In the genomic region with DNA sequence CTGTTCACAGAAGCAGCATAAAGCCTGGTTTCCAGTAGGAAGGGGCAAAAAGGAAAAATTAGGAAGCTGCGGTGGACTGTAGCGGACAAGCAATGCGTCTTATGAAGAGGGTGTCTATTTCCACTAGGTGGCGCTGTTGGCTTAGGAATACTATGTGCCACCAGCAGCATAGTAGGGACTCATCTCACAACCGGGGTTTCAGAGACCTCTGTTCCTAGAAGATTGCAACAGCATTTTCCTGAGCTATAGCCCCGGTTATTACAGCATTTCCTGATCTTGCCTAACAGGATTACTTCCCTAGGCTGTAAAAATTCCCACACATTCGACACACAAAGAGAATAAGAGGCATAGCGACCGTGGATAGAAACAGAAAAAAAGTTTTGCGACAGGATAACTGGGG, we compare ENCODE assay signal across 8 cellular contexts.
DNase-seq lines count a peak whose midpoint lies in the region; ATAC-seq, FAIRE-seq and TF ChIP-seq lines count a peak whose summit lies in the region.
"Had no signal": no experiment of that assay in that cellular context is flagged by ENCODE, and none has a peak within 500 bp of the region (broad histone marks: within the 10 kb centered on the region; RNA-seq: fewer than 3 reads in every experiment).

No MANE protein-coding gene starts in this region.

- no peaks in the 10 kb centered on the region for H4K20me1 ChIP-seq in IMR-90 (ENCODE audit: insufficient read depth, low read length)

- H2BK120ac ChIP-seq in IMR-90 (ENCODE audit: low read depth, low read length), result no peak overlapping the region

- H3K23ac ChIP-seq in IMR-90 (ENCODE audit: low read depth, low read length), result no peak overlapping the region

- no peaks in the 10 kb centered on the region for H3K36me3 ChIP-seq in IMR-90 (ENCODE audit: control insufficient read depth, insufficient read depth, low read length)
- no peaks in the 10 kb centered on the region for H3K36me3 ChIP-seq in ascending aorta
- H3K36me3 ChIP-seq in kidney (ENCODE audit: control insufficient read depth in 1 of 2, insufficient read depth in 2 of 2, low read length in 2 of 2), result no peaks in the 10 kb centered on the region

- H3K27me3 ChIP-seq in IMR-90 (ENCODE audit: control insufficient read depth, insufficient read depth, low read length) (no peaks in the 10 kb centered on the region), ascending aorta (no peaks in the 10 kb centered on the region)

- POLR2A ChIA-PET in IMR-90 (lab: Charles Lee; ENCODE audit: unreplicated experiment), result no interaction called here

- H3K4me2 ChIP-seq in IMR-90 (ENCODE audit: low read depth, low read length), result no peak overlapping the region

- WGBS in IMR-90 (ENCODE audit: extremely low coverage in 2 of 2, insufficient read length in 1 of 2), 2 experiments, result 100% methylated on average over 1 of the region's 10 CpGs; no CpG with 5 or more reads in 1 of the 2 experiments

- intact Hi-C loops in IMR-90 (cut with micrococcal nuclease) (loop anchor here (1.0 to 2.0 kb wide), 3 partner anchors 300 to 1871 kb away; no protein-coding TSS in a partner anchor), ascending aorta (cut with DNase I) (no loop called here), kidney (cut with DNase I) (no loop called here)

- H3K14ac ChIP-seq in IMR-90 (replicated peaks; ENCODE audit: low read depth, low read length), result no peak overlapping the region

- no peak overlapping the region for H4K5ac ChIP-seq in IMR-90 (ENCODE audit: low read depth, low read length)

- H3K4ac ChIP-seq in IMR-90 (ENCODE audit: low read depth, low read length), result no peak overlapping the region

- H2BK5ac ChIP-seq in IMR-90 (ENCODE audit: low read depth, low read length, poor library complexity, severe bottlenecking), result no peak overlapping the region

- no peak overlapping the region for H3K4me3 ChIP-seq in IMR-90 (ENCODE audit: insufficient read depth, low read depth, low read length)
- no peak overlapping the region for H3K4me3 ChIP-seq in ascending aorta
- H3K4me3 ChIP-seq in kidney (ENCODE audit: low read length in 2 of 2), result no peak overlapping the region

- H3K4me1 ChIP-seq in IMR-90 (ENCODE audit: control insufficient read depth, insufficient read depth, low read length) (no peaks in the 10 kb centered on the region), ascending aorta (no peaks in the 10 kb centered on the region), kidney (ENCODE audit: control insufficient read depth in 1 of 2, insufficient read depth in 1 of 2, low read depth in 1 of 2, low read length in 2 of 2) (no peaks in the 10 kb centered on the region)

- DNase-seq in EH (ENCODE audit: low read depth), result peak; percentile 53
- DNase-seq in IMR-90, result peak; percentile 42
- no peak for DNase-seq in ascending aorta (ENCODE audit: low spot score in 2 of 2)
- DNase-seq in kidney, result no peak

- no peak for TF ChIP-seq POLR2A in IMR-90 (IDR thresholded peaks at IDR 0.05; ENCODE audit: low read depth, low read length)

- H3K9ac ChIP-seq in IMR-90 (ENCODE audit: low read depth, low read length), result no peak overlapping the region
- no peak overlapping the region for H3K9ac ChIP-seq in kidney (ENCODE audit: low read length in 2 of 2)

- H3K56ac ChIP-seq in IMR-90 (ENCODE audit: extremely low read depth, insufficient read depth, low read length), result no peak overlapping the region

- TF ChIP-seq RAD21 in IMR-90 (IDR thresholded peaks at IDR 0.05; ENCODE audit: low read length), result peak; percentile 66

- no peak for FAIRE-seq in kidney (lab: Jason Lieb, UNC)
- FAIRE-seq: TTC549 had no signal

- in situ Hi-C loops in IMR-90 (cut with MboI; ENCODE audit: low sequenced_read_pairs), result no loop called here

- H3K18ac ChIP-seq in IMR-90 (ENCODE audit: low read depth, low read length), result no peak overlapping the region

- no peak overlapping the region for H2AK5ac ChIP-seq in IMR-90 (ENCODE audit: low read depth, low read length)

- H3K9me3 ChIP-seq in IMR-90 (ENCODE audit: control insufficient read depth, insufficient read depth, low read length) (peaks cover 3% of the 10 kb centered on the region; the same call in 1 of the 2 replicates), ascending aorta (peaks cover 13 to 35% of the 10 kb centered on the region in 2 donors), kidney (ENCODE audit: control insufficient read depth in 1 of 2, low read length in 2 of 2) (peaks cover 8 to 36% of the 10 kb centered on the region in 2 donors)

- no peak overlapping the region for H4K8ac ChIP-seq in IMR-90 (ENCODE audit: low read depth in 2 of 2, low read length in 2 of 2)

- H2BK15ac ChIP-seq in IMR-90 (ENCODE audit: low read depth, low read length), result no peak overlapping the region

- H3K27ac ChIP-seq in IMR-90 (ENCODE audit: insufficient read depth, low read length) (no peak overlapping the region), ascending aorta (no peak overlapping the region), kidney (ENCODE audit: low read depth in 2 of 2, low read length in 2 of 2) (no peak overlapping the region)

- no peaks in the 10 kb centered on the region for H3K9me1 ChIP-seq in IMR-90 (ENCODE audit: insufficient read depth, low read length)

- no peak overlapping the region for H2BK20ac ChIP-seq in IMR-90 (ENCODE audit: low read depth, low read length)

- no peak; the same call in 1 of the 2 replicates for ATAC-seq in IMR-90 (ENCODE audit: low read depth)
- no peak for ATAC-seq in HG03571 (IDR thresholded peaks at IDR 0.05; ENCODE audit: unreplicated experiment)
- ATAC-seq in GM18868 (IDR thresholded peaks at IDR 0.05; ENCODE audit: unreplicated experiment), result no peak
- no peak for ATAC-seq in GM21390 (IDR thresholded peaks at IDR 0.05; ENCODE audit: unreplicated experiment)

- H2AFZ ChIP-seq in IMR-90 (replicated peaks; ENCODE audit: low read length, poor library complexity), result no peak overlapping the region

- peak; percentile 54 for TF ChIP-seq CTCF in IMR-90 (conservative IDR thresholded peaks at IDR 0.05; ENCODE audit: low read depth, low read length)
- TF ChIP-seq CTCF in ascending aorta (IDR thresholded peaks at IDR 0.05), result peak in 2 of 3 experiments; percentile 13 to 32
- peak; percentile 6 for TF ChIP-seq CTCF in kidney (IDR thresholded peaks at IDR 0.05; ENCODE audit: borderline replicate concordance, extremely low read depth, insufficient read depth)

- H4K91ac ChIP-seq in IMR-90 (ENCODE audit: insufficient read depth, low read depth, low read length), result no peak overlapping the region

- no peaks in the 10 kb centered on the region for H3K79me1 ChIP-seq in IMR-90 (ENCODE audit: low read depth in 1 of 2, low read length in 2 of 2)

- CTCF ChIA-PET in IMR-90 (lab: Yijun Ruan, JAX), result interaction anchor here (0.7 to 1.9 kb wide), 2 partner anchors 424 to 641 kb away, joined by 5 to 8 read pairs; no protein-coding TSS in a partner anchor

- no peak overlapping the region for H2AK9ac ChIP-seq in IMR-90 (replicated peaks; ENCODE audit: low read depth, low read length, poor library complexity)

- dilution Hi-C loops in IMR-90 (cut with HindIII; ENCODE audit: low sequenced_read_pairs, unreplicated experiment), result no loop called here

- BruUV-seq in IMR-90 (replicated peaks; lab: Mats Ljungman, UMichigan), result no TSS peak

TF ChIP-seq in IMR-90, 13 proteins besides CTCF, POLR2A, EP300 and RAD21:
- TF ChIP-seq SMC3 (IDR thresholded peaks at IDR 0.05; ENCODE audit: low read depth, low read length) (peak; percentile 53; the same call in 1 of the 2 replicates), RFX5 (IDR thresholded peaks at IDR 0.05; ENCODE audit: low read depth, low read length) (no peak), BHLHE40 (IDR thresholded peaks at IDR 0.05; ENCODE audit: low read depth, low read length) (no peak)
TF ChIP-seq in IMR-90: peak in this region for 1.

Comparison
In these comparisons a context has a peak if more than half of its experiments do, and no peak if none do; other contexts are left out.
1. DNase-seq: peak in EH (single experiment) and IMR-90 (single experiment); none in ascending aorta (0 of 2) and kidney (single experiment).
2. Peak in every context shown above with its lines, with median percentiles within 50 percentile points of each other: CTCF ChIP-seq.